Comparison of ENCODE assay signal across 1 cellular context in the genomic region with DNA sequence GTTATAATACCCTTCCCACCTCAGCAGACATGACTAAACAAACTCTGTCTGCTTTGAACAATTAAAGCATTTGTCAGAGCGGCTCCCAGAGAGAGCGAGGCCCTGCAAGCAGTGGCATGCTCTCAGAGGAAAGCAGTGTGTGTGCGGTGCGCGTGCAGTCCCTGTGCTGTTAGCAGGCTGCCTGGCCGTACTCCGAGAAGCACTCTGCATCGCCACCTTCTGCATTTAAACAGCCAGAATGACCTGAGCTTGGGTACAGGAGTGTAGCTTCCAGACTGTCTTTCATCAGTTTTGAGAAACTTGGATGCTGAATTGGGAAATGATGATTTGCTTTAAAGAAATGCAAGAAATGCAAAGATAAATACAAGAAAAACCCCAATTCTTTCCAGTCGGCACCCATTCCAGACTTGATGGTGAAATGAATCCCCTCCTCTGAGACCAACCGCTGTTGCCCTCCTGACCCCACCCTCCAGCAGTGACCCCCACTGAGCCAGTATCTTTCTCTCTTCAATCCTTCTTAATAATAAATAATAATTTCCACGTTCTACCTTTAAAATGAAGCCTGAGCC.
TF ChIP-seq lines count a peak whose summit lies in the region.

No MANE protein-coding gene starts in this region.

TF ChIP-seq in A549, 52 proteins besides CTCF, POLR2A, EP300 and RAD21 (continued from another document):
- no peak for TF ChIP-seq PHF8 (IDR thresholded peaks at IDR 0.05; ENCODE audit: borderline replicate concordance, low read depth)
